Comparison of ENCODE assay signal across 24 cellular contexts in genomic region chr18:69996951-69997798, GRCh38. TPM values are rescaled to one million over a fixed set of nuclear protein-coding genes. Genes with fewer than 3 reads are reported as not detected.
A peak's percentile ranks its signal among the peaks of the same experiment; 100 is the strongest.
DNase-seq lines count a peak whose midpoint lies in the region; ATAC-seq and TF ChIP-seq lines count a peak whose summit lies in the region.
"Had no signal": no experiment of that assay in that cellular context is flagged by ENCODE, and none has a peak within 500 bp of the region (broad histone marks: within the 10 kb centered on the region; RNA-seq: fewer than 3 reads in every experiment).

No MANE protein-coding gene starts in this region.

- TF ChIP-seq POLR2A in heart left ventricle (IDR thresholded peaks at IDR 0.05) (no peak), right lobe of liver (IDR thresholded peaks at IDR 0.05) (no peak)

- H2AFZ ChIP-seq in mammary epithelial cell (ENCODE audit: low read depth, low read length): no peak overlapping the region

- intact Hi-C loops in right cardiac atrium (cut with DNase I) (loop anchor here in 1 of 4 donors (10.0 kb wide), 1 partner anchor 512 kb away; no protein-coding TSS in a partner anchor), heart left ventricle (cut with DNase I) (loop anchor here in 1 of 10 donors (5.0 kb wide), 1 partner anchor 50 kb away; the partner anchor contains the start of gene CD226), right lobe of liver (cut with DNase I) (no loop called here), mammary epithelial cell (cut with micrococcal nuclease) (no loop called here)
- intact Hi-C loops in activated T-helper 2 cell treated with anti-CD3 and anti-CD28 coated beads, Interferon-gamma antibody, Interleukin-2, Interleukin-4, amounts not matched to agents 10 μg/mL and 5 μg/mL and 100 μg/mL, durations not matched to agents 14 hours and 24 hours and 36 hours (cut with micrococcal nuclease): no loop called here

- H3K9ac ChIP-seq in mammary epithelial cell (ENCODE audit: insufficient read depth, low read length): no peak overlapping the region

- ATAC-seq in right cardiac atrium (no peak), heart left ventricle (no peak), right lobe of liver (peak; percentile 35 to 90 (median 68)), GM18909 (IDR thresholded peaks at IDR 0.05; ENCODE audit: poor library complexity, unreplicated experiment) (no peak), HG02678 (IDR thresholded peaks at IDR 0.05; ENCODE audit: unreplicated experiment) (no peak), GM19395 (IDR thresholded peaks at IDR 0.05; ENCODE audit: unreplicated experiment) (no peak)

- no peaks in the 10 kb centered on the region for H3K79me2 ChIP-seq in mammary epithelial cell (ENCODE audit: insufficient read depth, low read length)

- no peaks in the 10 kb centered on the region for H3K27me3 Mint-ChIP-seq in activated T-helper 2 cell treated with anti-CD3 and anti-CD28 coated beads, Interferon-gamma antibody, Interleukin-2, Interleukin-4, amounts not matched to agents 10 μg/mL and 5 μg/mL and 100 μg/mL, durations not matched to agents 14 hours and 24 hours and 36 hours (ENCODE audit: low read depth)
- H3K27me3 Mint-ChIP-seq: activated CD4-positive, alpha-beta T cell treated with anti-CD3 and anti-CD28 coated beads, Interleukin-2, amount 10 ng/mL, durations not matched to agents 7 days and 5 days had no signal

- H3K4me1 Mint-ChIP-seq in activated T-helper 2 cell treated with anti-CD3 and anti-CD28 coated beads, Interferon-gamma antibody, Interleukin-2, Interleukin-4, amounts not matched to agents 10 μg/mL and 5 μg/mL and 100 μg/mL, durations not matched to agents 14 hours and 24 hours and 36 hours (ENCODE audit: low read depth): peaks cover 26% of the 10 kb centered on the region

- H3K4me2 ChIP-seq in mammary epithelial cell (ENCODE audit: insufficient read depth, low read depth, low read length): no peak overlapping the region
- H3K4me2 ChIP-seq: smooth muscle cell had no signal

- H3K4me3 ChIP-seq in right cardiac atrium (ENCODE audit: low read length) (no peak overlapping the region), heart left ventricle (no peak overlapping the region), right lobe of liver (no peak overlapping the region), mammary epithelial cell (replicated peaks in 1 of 3; ENCODE audit: insufficient read depth in 1 of 3, low read depth in 2 of 3, low read length in 3 of 3) (no peak overlapping the region)
- H3K4me3 ChIP-seq: esophagus squamous epithelium, smooth muscle cell, uterus had no signal

- in situ Hi-C loops in mammary epithelial cell (cut with MboI; ENCODE audit: low sequenced_read_pairs in 2 of 2): no loop called here

- peaks cover 44% of the 10 kb centered on the region for H3K36me3 Mint-ChIP-seq in activated T-helper 2 cell treated with anti-CD3 and anti-CD28 coated beads, Interferon-gamma antibody, Interleukin-2, Interleukin-4, amounts not matched to agents 10 μg/mL and 5 μg/mL and 100 μg/mL, durations not matched to agents 14 hours and 24 hours and 36 hours (ENCODE audit: low read depth)

- H3K27ac ChIP-seq in right cardiac atrium (ENCODE audit: low read length) (peak overlapping the region; percentile 36), heart left ventricle (peak overlapping the region in 5 of 12 donors; percentile 57 to 86 (median 68)), right lobe of liver (no peak overlapping the region), mammary epithelial cell (ENCODE audit: insufficient read depth, low read depth, low read length) (no peak overlapping the region)
- H3K27ac ChIP-seq: esophagus squamous epithelium, uterus had no signal

- WGBS in right cardiac atrium: 79% methylated on average over 7 of the region's 7 CpGs
- 75 to 77% (median 76%) methylated on average over 7 of the region's 7 CpGs for WGBS in heart left ventricle, 4 donors
- WGBS in right lobe of liver (ENCODE audit: insufficient coverage, low coverage, low lambda C conversion rate, missing lambda C conversion rate): 65% methylated on average over 7 of the region's 7 CpGs
- WGBS in mammary epithelial cell (ENCODE audit: low coverage, missing lambda C conversion rate): 60% methylated on average over 7 of the region's 7 CpGs

- DNase-seq in right cardiac atrium (no peak), heart left ventricle (no peak), right lobe of liver (no peak), mammary epithelial cell (no peak)
- no peak for DNase-seq in activated T-helper 2 cell treated with anti-CD3 and anti-CD28 coated beads, Interferon-gamma antibody, Interleukin-2, Interleukin-4, amounts not matched to agents 10 μg/mL and 5 μg/mL and 100 μg/mL, durations not matched to agents 14 hours and 24 hours and 36 hours (ENCODE audit: low spot score)
- DNase-seq: ACHN; activated CD4-positive, alpha-beta T cell treated with anti-CD3 and anti-CD28 coated beads, Interleukin-2, amount 10 ng/mL, durations not matched to agents 7 days and 5 days; activated CD8-positive, alpha-beta memory T cell treated with anti-CD3 and anti-CD28 coated beads, Interleukin-2, amount 50 U/mL, for 48 hours; activated gamma-delta T cell; COR-L47; cortex of kidney; esophagus squamous epithelium; GF-D8; hippocampal formation; immature natural killer cell; NCI-H1092; NCI-H2029 treated with DMSO at 0.1 percent for 48 hours; NCI-H345; NCI-H774; uterus had no signal

- H3K9me3 ChIP-seq in right cardiac atrium (ENCODE audit: control insufficient read depth, low read length): no peaks in the 10 kb centered on the region
- no peaks in the 10 kb centered on the region for H3K9me3 ChIP-seq in heart left ventricle
- H3K9me3 ChIP-seq in right lobe of liver: no peaks in the 10 kb centered on the region
- no peaks in the 10 kb centered on the region for H3K9me3 ChIP-seq in mammary epithelial cell (replicated peaks; ENCODE audit: insufficient read depth, low read length)
- H3K9me3 ChIP-seq: esophagus squamous epithelium, uterus had no signal

- CTCF ChIA-PET in mammary epithelial cell (lab: Charles Lee; ENCODE audit: low non-redundant PET): no interaction called here

- peaks cover 12% of the 10 kb centered on the region for H3K9me3 Mint-ChIP-seq in activated T-helper 2 cell treated with anti-CD3 and anti-CD28 coated beads, Interferon-gamma antibody, Interleukin-2, Interleukin-4, amounts not matched to agents 10 μg/mL and 5 μg/mL and 100 μg/mL, durations not matched to agents 14 hours and 24 hours and 36 hours
- H3K9me3 Mint-ChIP-seq: immature natural killer cell had no signal

- dilution Hi-C loops in mammary epithelial cell (cut with HindIII; ENCODE audit: low sequenced_read_pairs): no loop called here

- BruUV-seq in mammary epithelial cell (replicated peaks; lab: Mats Ljungman, UMichigan): no TSS peak

- peak overlapping the region; percentile 60 for H3K27ac Mint-ChIP-seq in activated T-helper 2 cell treated with anti-CD3 and anti-CD28 coated beads, Interferon-gamma antibody, Interleukin-2, Interleukin-4, amounts not matched to agents 10 μg/mL and 5 μg/mL and 100 μg/mL, durations not matched to agents 14 hours and 24 hours and 36 hours
- H3K27ac Mint-ChIP-seq: activated CD4-positive, alpha-beta T cell treated with anti-CD3 and anti-CD28 coated beads, Interleukin-2, amount 10 ng/mL, durations not matched to agents 7 days and 5 days had no signal

- H3K27me3 ChIP-seq in right cardiac atrium (ENCODE audit: control insufficient read depth, insufficient read depth) (no peaks in the 10 kb centered on the region), heart left ventricle (no peaks in the 10 kb centered on the region), right lobe of liver (no peaks in the 10 kb centered on the region), mammary epithelial cell (ENCODE audit: insufficient read depth, low read length) (no peaks in the 10 kb centered on the region)
- H3K27me3 ChIP-seq: esophagus squamous epithelium, uterus had no signal

- H4K20me1 ChIP-seq in mammary epithelial cell (ENCODE audit: insufficient read depth, low read length): no peaks in the 10 kb centered on the region

- peaks cover 2% of the 10 kb centered on the region for H3K4me1 ChIP-seq in right cardiac atrium (ENCODE audit: control insufficient read depth, insufficient read depth, low read length)
- H3K4me1 ChIP-seq in heart left ventricle: peaks cover 0 to 35% (median 15%) of the 10 kb centered on the region in 12 donors
- peaks cover 0 to 18% (median 0%) of the 10 kb centered on the region in 4 donors for H3K4me1 ChIP-seq in right lobe of liver
- H3K4me1 ChIP-seq in mammary epithelial cell (ENCODE audit: insufficient read depth, low read length): peaks cover 5% of the 10 kb centered on the region
- H3K4me1 ChIP-seq: esophagus squamous epithelium, uterus had no signal

- TF ChIP-seq CTCF in heart left ventricle (IDR thresholded peaks at IDR 0.05): no peak
- TF ChIP-seq CTCF in right lobe of liver (IDR thresholded peaks at IDR 0.05): no peak
- TF ChIP-seq CTCF in mammary epithelial cell (conservative IDR thresholded peaks at IDR 0.05 in 1 of 2, IDR thresholded peaks at IDR 0.05 in 1 of 2; ENCODE audit: extremely low read depth in 1 of 2, insufficient read depth in 1 of 2, low read depth in 1 of 2, low read length in 2 of 2): no peak

- H3K36me3 ChIP-seq in heart left ventricle: peaks cover 0 to 9% (median 0%) of the 10 kb centered on the region in 9 donors
- no peaks in the 10 kb centered on the region for H3K36me3 ChIP-seq in right lobe of liver
- H3K36me3 ChIP-seq in mammary epithelial cell (ENCODE audit: insufficient read depth, low read length): peaks cover 36% of the 10 kb centered on the region
- H3K36me3 ChIP-seq: uterus had no signal

- H3K4me3 Mint-ChIP-seq in activated T-helper 2 cell treated with anti-CD3 and anti-CD28 coated beads, Interferon-gamma antibody, Interleukin-2, Interleukin-4, amounts not matched to agents 10 μg/mL and 5 μg/mL and 100 μg/mL, durations not matched to agents 14 hours and 24 hours and 36 hours (ENCODE audit: low read depth): no peak overlapping the region
- H3K4me3 Mint-ChIP-seq: activated CD4-positive, alpha-beta T cell treated with anti-CD3 and anti-CD28 coated beads, Interleukin-2, amount 10 ng/mL, durations not matched to agents 7 days and 5 days; immature natural killer cell had no signal

RNA-seq across cellular contexts. Expression of gene CD226, which starts 49.5 kb away (rescaled TPM):
- total RNA-seq in right cardiac atrium (1 to 10 TPM; 1.1 to 1.8 (median 1.4) TPM), heart left ventricle (1 to 10 TPM in 6 of 9 donors, under 1 TPM in 3; 0.28 to 4.1 (median 1.2) TPM), right lobe of liver (1 to 10 TPM in 5 of 6 experiments, under 1 TPM in 1; 0.68 to 3.8 (median 2.1) TPM), mammary epithelial cell (1 to 10 TPM in 1 of 2 donors, under 1 TPM in 1; 0.67 to 4.5 TPM)
- polyA plus RNA-seq in right cardiac atrium (0.11 TPM), heart left ventricle (under 1 TPM; 0.15 to 0.29 TPM), mammary epithelial cell (0.44 TPM)
- total RNA-seq in activated T-helper 2 cell treated with anti-CD3 and anti-CD28 coated beads, Interferon-gamma antibody, Interleukin-2, Interleukin-4, amounts not matched to agents 10 μg/mL and 5 μg/mL and 100 μg/mL, durations not matched to agents 14 hours and 24 hours and 36 hours: 81.5 and 85.3 TPM in 2 replicates
- 7.8 TPM for polyA minus RNA-seq in mammary epithelial cell

Comparison
In these comparisons a context has a peak if more than half of its experiments do, and no peak if none do; other contexts are left out.
1. ATAC-seq: peak in right lobe of liver (4 of 4); none in right cardiac atrium (0 of 2), heart left ventricle (0 of 4), GM18909 (single experiment), HG02678 (single experiment) and GM19395 (single experiment).
2. RNA of gene CD226, which starts 49.5 kb away (total RNA-seq): 81.5 to 85.3 TPM in activated T-helper 2 cell treated with anti-CD3 and anti-CD28 coated beads, Interferon-gamma antibody, Interleukin-2, Interleukin-4, amounts not matched to agents 10 μg/mL and 5 μg/mL and 100 μg/mL, durations not matched to agents 14 hours and 24 hours and 36 hours; 0.67 to 4.5 TPM in mammary epithelial cell, 0.68 to 3.8 TPM in right lobe of liver, 1.1 to 1.8 TPM in right cardiac atrium and 0.28 to 4.1 TPM in heart left ventricle; every median in the first group is over 10 times any median in the second.